ENCODE assay signal across 7 cellular contexts in the genomic region with DNA sequence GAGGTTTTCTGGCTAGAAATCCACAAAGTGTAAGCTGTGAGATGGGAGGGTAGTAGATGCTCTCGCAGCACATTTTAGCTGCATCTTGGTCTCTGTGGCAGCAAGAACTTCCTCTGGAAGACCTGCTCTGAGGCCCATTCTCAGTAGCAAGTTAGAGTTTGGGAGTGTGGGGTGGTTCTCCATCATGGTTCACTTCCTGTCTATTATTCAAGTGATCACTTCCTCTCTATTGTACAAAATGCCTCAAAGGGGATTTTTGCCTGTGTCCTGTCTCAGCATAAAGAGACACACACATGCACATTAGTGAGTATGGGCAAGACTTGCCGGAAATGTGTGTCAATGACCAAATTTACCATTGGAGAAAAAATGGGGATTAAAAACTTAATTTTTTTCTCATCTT. TPM values are rescaled to one million over a fixed set of nuclear protein-coding genes. Genes with fewer than 3 reads are reported as not detected.
DNase-seq lines count a peak whose midpoint lies in the region; ATAC-seq and TF ChIP-seq lines count a peak whose summit lies in the region.

No MANE protein-coding gene starts in this region.

- DNase-seq in mesendoderm, result no peak
- DNase-seq in Right ventricle myocardium superior, result no peak
- DNase-seq in aorta, result no peak
- DNase-seq in hepatocyte (ENCODE audit: low spot score), result no peak

- no peak overlapping the region for H3K4ac ChIP-seq in mesendoderm (ENCODE audit: low read depth, low read length)

- H3K36me3 ChIP-seq in mesendoderm (ENCODE audit: control insufficient read depth, insufficient read depth, low read length) (no peaks in the 10 kb centered on the region), aorta (ENCODE audit: control insufficient read depth in 1 of 2, insufficient read depth in 2 of 2, low read length in 1 of 2) (no peaks in the 10 kb centered on the region), hepatocyte (replicated peaks; ENCODE audit: insufficient read depth, low read depth) (no peaks in the 10 kb centered on the region)

- H3K9me3 ChIP-seq in aorta (ENCODE audit: control insufficient read depth, low read length) (no peaks in the 10 kb centered on the region), hepatocyte (ENCODE audit: low read depth) (no peaks in the 10 kb centered on the region)

- H2BK15ac ChIP-seq in mesendoderm (replicated peaks; ENCODE audit: low read depth), result no peak overlapping the region

- H3K27me3 ChIP-seq in mesendoderm (ENCODE audit: insufficient read depth, low read length, poor library complexity) (no peaks in the 10 kb centered on the region), aorta (ENCODE audit: control insufficient read depth in 1 of 2, insufficient read depth in 2 of 2, low read length in 1 of 2) (no peaks in the 10 kb centered on the region), hepatocyte (no peaks in the 10 kb centered on the region)

- H3K79me1 ChIP-seq in mesendoderm (ENCODE audit: low read length), result no peaks in the 10 kb centered on the region

- H2AK5ac ChIP-seq in mesendoderm (ENCODE audit: low read length), result peak overlapping the region; percentile 30

- no peak overlapping the region for H3K9ac ChIP-seq in mesendoderm (ENCODE audit: low read length)

- no peaks in the 10 kb centered on the region for H3K79me2 ChIP-seq in mesendoderm (ENCODE audit: control insufficient read depth, insufficient read depth, low read length)
- no peaks in the 10 kb centered on the region for H3K79me2 ChIP-seq in hepatocyte

- H3K18ac ChIP-seq in mesendoderm (ENCODE audit: low read length), result no peak overlapping the region

- no peak overlapping the region for H2AFZ ChIP-seq in hepatocyte

- H3K4me3 ChIP-seq in mesendoderm (ENCODE audit: low read length) (no peak overlapping the region), aorta (ENCODE audit: low read length in 2 of 2) (no peak overlapping the region), hepatocyte (no peak overlapping the region)

- no peak overlapping the region for H3K23ac ChIP-seq in mesendoderm (ENCODE audit: low read length)

- no peaks in the 10 kb centered on the region for H4K20me1 ChIP-seq in hepatocyte (ENCODE audit: insufficient read depth, poor library complexity, severe bottlenecking)

- no peak overlapping the region for H4K5ac ChIP-seq in mesendoderm (ENCODE audit: low read length)

- H3K4me2 ChIP-seq in mesendoderm (ENCODE audit: low read length) (no peak overlapping the region), hepatocyte (no peak overlapping the region)

- no peak overlapping the region for H3K56ac ChIP-seq in mesendoderm (ENCODE audit: low read length)

- no peak overlapping the region for H2BK120ac ChIP-seq in mesendoderm (ENCODE audit: low read depth, low read length)

- H3K4me1 ChIP-seq in mesendoderm (ENCODE audit: control insufficient read depth, low read depth, low read length) (peaks cover 6% of the 10 kb centered on the region), aorta (ENCODE audit: control insufficient read depth in 1 of 2, insufficient read depth in 2 of 2, low read length in 2 of 2) (no peaks in the 10 kb centered on the region), hepatocyte (ENCODE audit: insufficient read depth) (no peaks in the 10 kb centered on the region)

- TF ChIP-seq CTCF in hepatocyte (IDR thresholded peaks at IDR 0.05; ENCODE audit: poor library complexity), result no peak

- peak; percentile 98 for ATAC-seq in GM18868 (IDR thresholded peaks at IDR 0.05; ENCODE audit: unreplicated experiment)
- ATAC-seq in GM21619 (IDR thresholded peaks at IDR 0.05; ENCODE audit: unreplicated experiment), result peak; percentile 89
- peak; percentile 79 for ATAC-seq in HG03469 (IDR thresholded peaks at IDR 0.05; ENCODE audit: unreplicated experiment)
- ATAC-seq in Right ventricle myocardium superior (ENCODE audit: poor library complexity), result no peak
- no peak for ATAC-seq in aorta (ENCODE audit: low FRiP score)

- no peak overlapping the region for H2BK5ac ChIP-seq in mesendoderm (ENCODE audit: low read length)

- no peaks in the 10 kb centered on the region for H3K9me2 ChIP-seq in hepatocyte (replicated peaks; ENCODE audit: insufficient read depth)

- intact Hi-C loops in Right ventricle myocardium superior (cut with DNase I) (no loop called here), aorta (cut with DNase I) (loop anchor here in 1 of 2 donors (5.0 kb wide), 1 partner anchor 164 kb away; a partner anchor contains a TSS)

- WGBS in mesendoderm (ENCODE audit: extremely low coverage, insufficient coverage, low lambda C conversion rate), result no CpG with 5 or more reads among the region's 2 CpGs
- 93 to 94% methylated on average over 2 of the region's 2 CpGs for WGBS in aorta, 2 donors
- 100% methylated on average over 2 of the region's 2 CpGs for WGBS in hepatocyte (ENCODE audit: low lambda C conversion rate, missing lambda C conversion rate)

- H4K8ac ChIP-seq in mesendoderm (ENCODE audit: low read depth, low read length), result no peak overlapping the region

- no peak overlapping the region for H3K27ac ChIP-seq in mesendoderm (ENCODE audit: low read depth, low read length)
- H3K27ac ChIP-seq in aorta (ENCODE audit: low read depth in 1 of 2, low read length in 2 of 2), result no peak overlapping the region
- no peak overlapping the region for H3K27ac ChIP-seq in hepatocyte

RNA-seq across cellular contexts. Expression of a gene that starts 42.5 kb away (rescaled TPM):
- 30.4 TPM for polyA plus RNA-seq in mesendoderm (2013, experiment 1 of 2)
- 30.0 TPM for polyA plus RNA-seq in mesendoderm (2013, experiment 2 of 2)
- total RNA-seq in Right ventricle myocardium superior (33.0 TPM), aorta (10 to 100 TPM; 21.4 to 22.6 TPM), hepatocyte (38.5 and 48.6 TPM in 2 replicates)
- polyA plus RNA-seq in aorta (10 to 100 TPM; 16.8 to 33.7 TPM), hepatocyte (66.0 and 66.3 TPM in 2 replicates)

Comparison
In these comparisons a context has a peak if more than half of its experiments do, and no peak if none do; other contexts are left out.
1. ATAC-seq: peak in GM18868 (single experiment), GM21619 (single experiment) and HG03469 (single experiment); none in Right ventricle myocardium superior (single experiment) and aorta (single experiment).